24 cellular contexts compared by ENCODE assay signal in the genomic region with DNA sequence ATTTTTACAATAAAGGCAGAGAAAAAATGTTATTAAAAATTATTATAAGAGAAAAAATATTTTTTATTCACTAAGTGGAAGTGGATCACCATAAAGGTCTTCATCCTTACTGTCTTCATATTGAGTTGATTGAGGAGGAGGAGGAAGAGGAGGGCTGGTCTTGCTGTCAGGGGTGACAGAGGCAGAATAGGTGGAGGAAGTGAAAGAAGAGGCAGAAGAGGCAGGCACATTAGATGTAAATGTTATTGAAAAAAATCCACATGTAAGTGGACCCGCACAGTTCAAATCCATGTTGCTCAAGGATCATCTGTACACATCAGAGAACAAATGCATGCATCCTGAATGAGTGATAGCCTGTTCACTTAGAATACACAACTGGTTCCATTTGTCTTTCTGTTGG. TPM values are rescaled to one million over a fixed set of nuclear protein-coding genes. Genes with fewer than 3 reads are reported as not detected.
DNase-seq lines count a peak whose midpoint lies in the region; ATAC-seq, FAIRE-seq and TF ChIP-seq lines count a peak whose summit lies in the region.
"Had no signal": no experiment of that assay in that cellular context is flagged by ENCODE, and none has a peak within 500 bp of the region (broad histone marks: within the 10 kb centered on the region; RNA-seq: fewer than 3 reads in every experiment).

No MANE protein-coding gene starts in this region.

- no peak for FAIRE-seq in GM12891 (lab: Jason Lieb, UNC)
- FAIRE-seq: islet of Langerhans had no signal

- no peak for ATAC-seq in RWPE2 (ENCODE audit: low read depth)
- ATAC-seq: naive thymus-derived CD4-positive, alpha-beta T cell had no signal

- H3K36me3 ChIP-seq in MM.1S (replicated peaks; ENCODE audit: insufficient read depth, low read length) = no peaks in the 10 kb centered on the region
- no peaks in the 10 kb centered on the region for H3K36me3 ChIP-seq in RWPE2 (ENCODE audit: low read depth)
- H3K36me3 ChIP-seq: adrenal gland; BLaER1 treated with 17β-estradiol and CSF1 and Interleukin-3, amounts not matched to agents 10 nM and 100 nM; brain microvascular endothelial cell; left ventricle myocardium inferior; stomach; tibial artery had no signal

- no peaks in the 10 kb centered on the region for H3K79me2 ChIP-seq in MM.1S (ENCODE audit: low read length)

- H3K27me3 ChIP-seq in MM.1S (replicated peaks; ENCODE audit: insufficient read depth, low read length) (no peaks in the 10 kb centered on the region), RWPE2 (ENCODE audit: insufficient read depth, poor library complexity, severe bottlenecking) (no peaks in the 10 kb centered on the region)
- H3K27me3 ChIP-seq: adrenal gland; BLaER1 treated with 17β-estradiol and CSF1 and Interleukin-3, amounts not matched to agents 10 nM and 100 nM; brain microvascular endothelial cell; stomach; tibial artery had no signal

- H3K4me3 ChIP-seq in MM.1S (ENCODE audit: low read length) (no peak overlapping the region), RWPE2 (ENCODE audit: severe bottlenecking) (no peak overlapping the region)
- H3K4me3 ChIP-seq: adrenal gland; BLaER1 treated with 17β-estradiol and CSF1 and Interleukin-3, amounts not matched to agents 10 nM and 100 nM; left ventricle myocardium inferior; stomach; tibial artery had no signal

- no peaks in the 10 kb centered on the region for H3F3A ChIP-seq in MM.1S (ENCODE audit: insufficient read depth, low read length)

- no peaks in the 10 kb centered on the region for H3K9me2 ChIP-seq in MM.1S (replicated peaks; ENCODE audit: insufficient read depth, low read length)

- no peaks in the 10 kb centered on the region for H3K9me3 Mint-ChIP-seq in mesothelial cell of epicardium
- H3K9me3 Mint-ChIP-seq: activated CD4-positive, alpha-beta T cell treated with anti-CD3 and anti-CD28 coated beads, Interleukin-2, amount 10 ng/mL, durations not matched to agents 24 days and 14 days; naive thymus-derived CD4-positive, alpha-beta T cell had no signal

- H3K27me3 Mint-ChIP-seq in mesothelial cell of epicardium (ENCODE audit: low read depth) = no peaks in the 10 kb centered on the region

- H3K4me1 Mint-ChIP-seq in mesothelial cell of epicardium = peaks cover 35% of the 10 kb centered on the region

- peaks cover 6% of the 10 kb centered on the region for H3K4me1 ChIP-seq in MM.1S (ENCODE audit: low read length)
- H3K4me1 ChIP-seq in RWPE2 (ENCODE audit: insufficient read depth, poor library complexity, severe bottlenecking) = peaks cover 39% of the 10 kb centered on the region
- H3K4me1 ChIP-seq: adrenal gland had no signal

- no peak overlapping the region for H3K9ac ChIP-seq in MM.1S (ENCODE audit: low read length)
- H3K9ac ChIP-seq: BLaER1 treated with 17β-estradiol and CSF1 and Interleukin-3, amounts not matched to agents 10 nM and 100 nM had no signal

- no peak overlapping the region for H3K27ac ChIP-seq in MM.1S (ENCODE audit: low read length)
- H3K27ac ChIP-seq in RWPE2 (ENCODE audit: poor library complexity, severe bottlenecking) = peak overlapping the region; percentile 84
- H3K27ac ChIP-seq: adrenal gland; BLaER1 treated with 17β-estradiol and CSF1 and Interleukin-3, amounts not matched to agents 10 nM and 100 nM; brain microvascular endothelial cell; left ventricle myocardium inferior; stomach; tibial artery had no signal

- no peak for TF ChIP-seq POLR2A in GM12891 (IDR thresholded peaks at IDR 0.05; ENCODE audit: low read depth, low read length)

- H3K4me3 Mint-ChIP-seq in mesothelial cell of epicardium = no peak overlapping the region
- H3K4me3 Mint-ChIP-seq: activated CD4-positive, alpha-beta T cell treated with anti-CD3 and anti-CD28 coated beads, Interleukin-2, amount 10 ng/mL, durations not matched to agents 24 days and 14 days; naive thymus-derived CD4-positive, alpha-beta T cell had no signal

- peak overlapping the region; percentile 82 for H3K27ac Mint-ChIP-seq in mesothelial cell of epicardium
- H3K27ac Mint-ChIP-seq: activated CD4-positive, alpha-beta T cell treated with anti-CD3 and anti-CD28 coated beads, Interleukin-2, amount 10 ng/mL, durations not matched to agents 24 days and 14 days; naive thymus-derived CD4-positive, alpha-beta T cell had no signal

- TF ChIP-seq CTCF in MM.1S (IDR thresholded peaks at IDR 0.05; ENCODE audit: low read length) (no peak), RWPE2 (IDR thresholded peaks at IDR 0.05; ENCODE audit: poor library complexity, severe bottlenecking) (no peak), mesothelial cell of epicardium (IDR thresholded peaks at IDR 0.05; ENCODE audit: unreplicated experiment) (no peak)

- DNase-seq in GM12891 (ENCODE audit: insufficient read length, low spot score) = no peak
- no peak for DNase-seq in MM.1S
- DNase-seq in RWPE2 (ENCODE audit: low spot score) = no peak
- DNase-seq in mesothelial cell of epicardium (ENCODE audit: low spot score in 2 of 2, unreplicated experiment in 2 of 2) = no peak
- DNase-seq in NCI-H2196 (lab: John Stamatoyannopoulos, UW; ENCODE audit: unreplicated experiment) = no peak
- no peak for DNase-seq in stimulated activated naive CD4-positive, alpha-beta T cell (lab: John Stamatoyannopoulos, UW)
- no peak for DNase-seq in NCI-H510A (lab: John Stamatoyannopoulos, UW)
- DNase-seq: activated CD4-positive, alpha-beta T cell treated with anti-CD3 and anti-CD28 coated beads, Interleukin-2, amount 10 ng/mL, durations not matched to agents 24 days and 14 days; activated naive CD4-positive, alpha-beta T cell; activated T-cell treated with anti-CD3 and anti-CD28 coated beads, Interleukin-2, amount 50 U/mL, for 48 hours; adrenal gland; COR-L47; DND-41; left ventricle myocardium inferior; midbrain; naive thymus-derived CD4-positive, alpha-beta T cell; NCI-H2029 treated with DMSO at 0.1 percent for 48 hours; Right ventricle myocardium superior; stomach; T1000; tibial artery had no signal

- no peaks in the 10 kb centered on the region for H3K36me3 Mint-ChIP-seq in mesothelial cell of epicardium
- H3K36me3 Mint-ChIP-seq: naive thymus-derived CD4-positive, alpha-beta T cell had no signal

- no peak overlapping the region for H3K4me2 ChIP-seq in MM.1S (ENCODE audit: low read depth, low read length)
- H3K4me2 ChIP-seq: BLaER1 treated with 17β-estradiol and CSF1 and Interleukin-3, amounts not matched to agents 10 nM and 100 nM had no signal

- H4K20me1 ChIP-seq in MM.1S (ENCODE audit: insufficient read depth, low read length) = no peaks in the 10 kb centered on the region
- H4K20me1 ChIP-seq: BLaER1 treated with 17β-estradiol and CSF1 and Interleukin-3, amounts not matched to agents 10 nM and 100 nM had no signal

- H2AFZ ChIP-seq in MM.1S (ENCODE audit: low read length) = 0 out of 2 replicates have a peak overlapping the region, but pooled peaks have one; percentile 21

- H3K9me3 ChIP-seq in MM.1S (replicated peaks; ENCODE audit: insufficient read depth, low read length) (no peaks in the 10 kb centered on the region), RWPE2 (ENCODE audit: severe bottlenecking) (no peaks in the 10 kb centered on the region)
- H3K9me3 ChIP-seq: adrenal gland; BLaER1 treated with 17β-estradiol and CSF1 and Interleukin-3, amounts not matched to agents 10 nM and 100 nM; left ventricle myocardium inferior; stomach; tibial artery had no signal

TF ChIP-seq in GM12891, 5 proteins besides CTCF, POLR2A, EP300 and RAD21:
- TF ChIP-seq POLR2AphosphoS5 (IDR thresholded peaks at IDR 0.05; ENCODE audit: low read depth, low read length) = no peak
- TF ChIP-seq SPI1 (IDR thresholded peaks at IDR 0.05; ENCODE audit: low read depth, low read length) = peak; percentile 56

RNA-seq across cellular contexts. Expression of gene SPATS2L, which starts 6.4 kb away (rescaled TPM):
- 26.1 TPM for polyA plus RNA-seq in GM12891 (2012; ENCODE audit: low read depth, missing spikeins)
- total RNA-seq in mesothelial cell of epicardium = 78.6 to 84.8 TPM (median 83.7 TPM) in 3 replicates
